In the genomic region with DNA sequence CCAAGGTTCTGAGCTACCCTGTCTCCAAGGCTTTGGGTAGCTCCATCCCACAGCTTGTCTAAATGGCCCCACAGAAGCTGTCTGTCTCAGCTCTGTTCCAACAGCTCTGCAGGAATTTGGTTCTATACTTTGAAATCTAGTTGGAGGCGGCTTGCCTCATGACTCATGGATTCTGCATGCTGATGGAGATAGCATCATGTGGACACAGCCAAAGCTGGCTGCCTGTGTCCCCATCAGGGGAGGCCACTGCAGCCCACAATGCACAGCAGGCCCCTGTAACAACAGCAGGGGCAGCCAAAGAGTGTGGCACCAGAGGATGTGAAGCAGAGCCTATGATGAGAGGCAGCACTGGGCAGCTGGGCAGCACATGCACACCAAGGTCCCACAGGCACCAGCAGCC, we compare ENCODE assay signal across 18 cellular contexts.
DNase-seq lines count a peak whose midpoint lies in the region; ATAC-seq and TF ChIP-seq lines count a peak whose summit lies in the region.
"Had no signal": no experiment of that assay in that cellular context is flagged by ENCODE, and none has a peak within 500 bp of the region (broad histone marks: within the 10 kb centered on the region; RNA-seq: fewer than 3 reads in every experiment).

No MANE protein-coding gene starts in this region.

- ATAC-seq in PC-3: no peak; the same call in 1 of the 2 replicates
- ATAC-seq: A549; CD8-positive, alpha-beta T cell had no signal

- H2BK15ac ChIP-seq in mesendoderm (replicated peaks; ENCODE audit: low read depth): no peak overlapping the region

- H3K27me3 ChIP-seq in PC-3 (ENCODE audit: low read length) (no peaks in the 10 kb centered on the region), mesendoderm (ENCODE audit: insufficient read depth, low read length, poor library complexity) (no peaks in the 10 kb centered on the region), MM.1S (replicated peaks; ENCODE audit: insufficient read depth, low read length) (no peaks in the 10 kb centered on the region)

- H3K27ac ChIP-seq in PC-3 (ENCODE audit: low read length): no peak overlapping the region
- no peak overlapping the region for H3K27ac ChIP-seq in mesendoderm (ENCODE audit: low read depth, low read length)
- no peak overlapping the region for H3K27ac ChIP-seq in MM.1S (ENCODE audit: low read length)
- H3K27ac ChIP-seq: A549, HL-60 had no signal

- no TSS peak for BruUV-seq in PC-3 (replicated peaks; lab: Mats Ljungman, UMichigan)

- H4K20me1 ChIP-seq in PC-3 (ENCODE audit: low read length) (no peaks in the 10 kb centered on the region), MM.1S (ENCODE audit: insufficient read depth, low read length) (no peaks in the 10 kb centered on the region)

- H2AFZ ChIP-seq in PC-3 (ENCODE audit: low read length): no peak overlapping the region
- no peak overlapping the region for H2AFZ ChIP-seq in MM.1S (ENCODE audit: low read length)

- no peaks in the 10 kb centered on the region for H3K79me1 ChIP-seq in mesendoderm (ENCODE audit: low read length)

- H3K9ac ChIP-seq in PC-3 (ENCODE audit: low read length) (no peak overlapping the region), mesendoderm (ENCODE audit: low read length) (no peak overlapping the region), MM.1S (ENCODE audit: low read length) (no peak overlapping the region)

- H3K23ac ChIP-seq in mesendoderm (ENCODE audit: low read length): no peak overlapping the region

- WGBS in mesendoderm (ENCODE audit: extremely low coverage, insufficient coverage, low lambda C conversion rate): no CpG with 5 or more reads among the region's 1 CpG

- H3K4ac ChIP-seq in mesendoderm (ENCODE audit: low read depth, low read length): no peak overlapping the region

- H3K36me3 ChIP-seq in PC-3 (ENCODE audit: low read depth, low read length) (no peaks in the 10 kb centered on the region), mesendoderm (ENCODE audit: control insufficient read depth, insufficient read depth, low read length) (no peaks in the 10 kb centered on the region), MM.1S (replicated peaks; ENCODE audit: insufficient read depth, low read length) (no peaks in the 10 kb centered on the region)

- POLR2A ChIA-PET in PC-3 (lab: Charles Lee; ENCODE audit: unreplicated experiment): no interaction called here

- intact Hi-C loops in PC-3 (cut with micrococcal nuclease) (no loop called here), cardiac septum (cut with DNase I) (no loop called here)

- H3F3A ChIP-seq in PC-3 (ENCODE audit: low read length, unreplicated experiment) (no peaks in the 10 kb centered on the region), MM.1S (ENCODE audit: insufficient read depth, low read length) (no peaks in the 10 kb centered on the region)

- H3K4me3 ChIP-seq in PC-3 (ENCODE audit: low read length) (no peak overlapping the region), mesendoderm (ENCODE audit: low read length) (no peak overlapping the region), MM.1S (ENCODE audit: low read length) (no peak overlapping the region)
- H3K4me3 ChIP-seq: A549 had no signal

- H3K79me2 ChIP-seq in PC-3 (ENCODE audit: low read length) (no peaks in the 10 kb centered on the region), mesendoderm (ENCODE audit: control insufficient read depth, insufficient read depth, low read length) (no peaks in the 10 kb centered on the region), MM.1S (ENCODE audit: low read length) (no peaks in the 10 kb centered on the region)

- no peak overlapping the region for H3K56ac ChIP-seq in mesendoderm (ENCODE audit: low read length)

- no peaks in the 10 kb centered on the region for H3K4me1 ChIP-seq in PC-3 (ENCODE audit: insufficient read depth, low read length)
- H3K4me1 ChIP-seq in mesendoderm (ENCODE audit: control insufficient read depth, low read depth, low read length): no peaks in the 10 kb centered on the region
- H3K4me1 ChIP-seq in MM.1S (ENCODE audit: low read length): no peaks in the 10 kb centered on the region
- H3K4me1 ChIP-seq: A549, Caco-2 had no signal

- H2BK120ac ChIP-seq in mesendoderm (ENCODE audit: low read depth, low read length): no peak overlapping the region

- H3K9me3 ChIP-seq in PC-3 (ENCODE audit: low read length) (no peaks in the 10 kb centered on the region), MM.1S (replicated peaks; ENCODE audit: insufficient read depth, low read length) (no peaks in the 10 kb centered on the region)
- H3K9me3 ChIP-seq: A549, Caco-2 had no signal

- no peak overlapping the region for H2AK5ac ChIP-seq in mesendoderm (ENCODE audit: low read length)

- TF ChIP-seq CTCF in PC-3 (conservative IDR thresholded peaks at IDR 0.05; ENCODE audit: low read depth, low read length) (no peak), MM.1S (IDR thresholded peaks at IDR 0.05; ENCODE audit: low read length) (no peak)

- DNase-seq in H4 (ENCODE audit: low spot score) (peak; percentile 22), PC-3 (peak; percentile 3), iPS-NIHi7 (ENCODE audit: extremely low spot score) (peak; percentile 10), mesendoderm (peak; percentile 51), NCI-H2029 treated with DMSO at 0.1 percent for 48 hours (lab: John Stamatoyannopoulos, UW) (no peak), MM.1S (no peak), cardiac septum (ENCODE audit: low spot score) (no peak)
- DNase-seq: Caco-2; CD8-positive, alpha-beta T cell; DMS 273 treated with DMSO at 0.1 percent for 48 hours; DMS79 treated with DMSO at 0.1 percent for 48 hours; EL; GDM1; HCEC 1CT; HFFc6; KG1 had no signal

- H2BK5ac ChIP-seq in mesendoderm (ENCODE audit: low read length): no peak overlapping the region

- H4K5ac ChIP-seq in mesendoderm (ENCODE audit: low read length): no peak overlapping the region

- H3K4me2 ChIP-seq in PC-3 (ENCODE audit: low read length) (no peak overlapping the region), mesendoderm (ENCODE audit: low read length) (no peak overlapping the region), MM.1S (ENCODE audit: low read depth, low read length) (no peak overlapping the region)
- H3K4me2 ChIP-seq: A549 had no signal

- no peak overlapping the region for H3K18ac ChIP-seq in mesendoderm (ENCODE audit: low read length)

- H4K8ac ChIP-seq in mesendoderm (ENCODE audit: low read depth, low read length): no peak overlapping the region

- CTCF ChIA-PET in PC-3 (lab: Charles Lee): no interaction called here

- H3K9me2 ChIP-seq in PC-3 (replicated peaks; ENCODE audit: low read length): no peaks in the 10 kb centered on the region
- H3K9me2 ChIP-seq in MM.1S (replicated peaks; ENCODE audit: insufficient read depth, low read length): no peaks in the 10 kb centered on the region

Comparison
In these comparisons a context has a peak if more than half of its experiments do, and no peak if none do; other contexts are left out.
1. DNase-seq: peak in H4 (single experiment), PC-3 (single experiment), iPS-NIHi7 (single experiment) and mesendoderm (single experiment); none in NCI-H2029 treated with DMSO at 0.1 percent for 48 hours (single experiment), MM.1S (single experiment) and cardiac septum (single experiment).